In genomic region chr10:8171008-8171407, GRCh38 we compare ENCODE assay signal across 1 cellular context.
TF ChIP-seq lines count a peak whose summit lies in the region.

No MANE protein-coding gene starts in this region.

TF ChIP-seq in HEK293, 187 proteins besides CTCF, POLR2A, EP300 and RAD21 (continued from another document):
- TF ChIP-seq, protein P1, sequence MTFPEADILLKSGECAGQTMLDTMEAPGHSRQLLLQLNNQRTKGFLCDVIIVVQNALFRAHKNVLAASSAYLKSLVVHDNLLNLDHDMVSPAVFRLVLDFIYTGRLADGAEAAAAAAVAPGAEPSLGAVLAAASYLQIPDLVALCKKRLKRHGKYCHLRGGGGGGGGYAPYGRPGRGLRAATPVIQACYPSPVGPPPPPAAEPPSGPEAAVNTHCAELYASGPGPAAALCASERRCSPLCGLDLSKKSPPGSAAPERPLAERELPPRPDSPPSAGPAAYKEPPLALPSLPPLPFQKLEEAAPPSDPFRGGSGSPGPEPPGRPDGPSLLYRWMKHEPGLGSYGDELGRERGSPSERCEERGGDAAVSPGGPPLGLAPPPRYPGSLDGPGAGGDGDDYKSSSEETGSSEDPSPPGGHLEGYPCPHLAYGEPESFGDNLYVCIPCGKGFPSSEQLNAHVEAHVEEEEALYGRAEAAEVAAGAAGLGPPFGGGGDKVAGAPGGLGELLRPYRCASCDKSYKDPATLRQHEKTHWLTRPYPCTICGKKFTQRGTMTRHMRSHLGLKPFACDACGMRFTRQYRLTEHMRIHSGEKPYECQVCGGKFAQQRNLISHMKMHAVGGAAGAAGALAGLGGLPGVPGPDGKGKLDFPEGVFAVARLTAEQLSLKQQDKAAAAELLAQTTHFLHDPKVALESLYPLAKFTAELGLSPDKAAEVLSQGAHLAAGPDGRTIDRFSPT (tag by site-specific recombination; IDR thresholded peaks at IDR 0.05), result no peak
